ENCODE assay signal across 8 cellular contexts in the genomic region with DNA sequence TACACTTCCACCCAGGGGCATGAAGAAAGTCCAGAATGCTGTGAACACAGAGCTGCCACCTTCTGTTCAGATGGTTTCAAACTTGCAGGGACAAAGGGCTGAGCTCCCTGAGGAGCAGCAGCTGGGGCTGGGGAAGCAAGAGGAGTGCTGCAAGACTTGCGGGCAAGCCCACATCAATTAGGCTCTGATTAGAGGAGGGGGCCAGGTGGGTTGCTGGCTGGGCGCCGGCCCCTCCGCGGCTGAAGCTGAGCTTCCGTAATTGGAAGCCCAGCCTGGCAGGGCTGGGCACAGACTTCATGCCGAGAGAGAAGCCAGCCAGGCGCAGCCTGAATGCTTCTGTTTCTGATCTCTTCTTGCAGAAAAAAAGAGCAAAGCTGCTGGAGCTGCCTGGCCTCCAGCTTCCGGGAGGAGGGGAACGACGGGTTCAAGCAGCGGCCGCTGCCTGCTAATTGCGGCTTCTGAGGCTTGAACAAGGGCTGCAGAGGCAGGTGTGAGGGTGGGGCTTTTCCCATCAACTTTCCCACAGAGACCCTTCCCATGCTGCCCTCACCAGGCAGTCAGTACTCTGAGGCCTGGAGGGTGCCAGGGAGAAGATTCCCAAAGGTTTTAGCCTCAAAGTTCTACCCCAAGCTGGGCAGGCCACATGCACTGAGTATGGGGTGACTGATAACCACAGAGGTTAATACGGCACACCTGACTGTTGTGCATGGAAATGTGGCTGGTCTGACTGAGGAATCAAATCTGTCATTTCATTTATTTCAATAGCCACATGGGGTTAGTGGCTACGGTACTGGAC.
DNase-seq lines count a peak whose midpoint lies in the region; ATAC-seq and TF ChIP-seq lines count a peak whose summit lies in the region.

No MANE protein-coding gene starts in this region.

- H3K27me3 ChIP-seq in hepatocyte (no peaks in the 10 kb centered on the region), stomach smooth muscle (ENCODE audit: control insufficient read depth in 1 of 2, insufficient read depth in 2 of 2, low read length in 2 of 2) (no peaks in the 10 kb centered on the region)

- H3K4me3 ChIP-seq in hepatocyte (no peak overlapping the region), stomach smooth muscle (ENCODE audit: low read length in 2 of 2) (peak overlapping the region; percentile 51 to 72)

- no peaks in the 10 kb centered on the region for H3K4me1 ChIP-seq in hepatocyte (ENCODE audit: insufficient read depth)
- H3K4me1 ChIP-seq in stomach smooth muscle (ENCODE audit: control insufficient read depth, insufficient read depth, low read length): peaks cover 35% of the 10 kb centered on the region

- no peak overlapping the region for H2AFZ ChIP-seq in hepatocyte

- no peaks in the 10 kb centered on the region for H3K79me2 ChIP-seq in hepatocyte

- no peak for ATAC-seq in HG02763 (IDR thresholded peaks at IDR 0.05; ENCODE audit: unreplicated experiment)

- H3K27ac ChIP-seq in hepatocyte (no peak overlapping the region), stomach smooth muscle (ENCODE audit: low read length) (peak overlapping the region; percentile 64)

- peak overlapping the region; percentile 36 to 50 for H3K9ac ChIP-seq in stomach smooth muscle (ENCODE audit: low read length in 2 of 2)

- DNase-seq in KG1 (lab: John Stamatoyannopoulos, UW) (peak; percentile 6), RPMI8226 (peak; percentile 15), hepatocyte (ENCODE audit: low spot score) (no peak), SIG-M5 treated with dmso at 0.1 percent for 504 hours (lab: John Stamatoyannopoulos, UW; ENCODE audit: unreplicated experiment) (no peak), glomerular visceral epithelial cell (ENCODE audit: extremely low spot score) (no peak), DMS114 treated with DMSO at 0.1 percent for 48 hours (lab: John Stamatoyannopoulos, UW; ENCODE audit: unreplicated experiment) (no peak)

- no peaks in the 10 kb centered on the region for H3K9me2 ChIP-seq in hepatocyte (replicated peaks; ENCODE audit: insufficient read depth)

- H3K36me3 ChIP-seq in hepatocyte (replicated peaks; ENCODE audit: insufficient read depth, low read depth) (no peaks in the 10 kb centered on the region), stomach smooth muscle (ENCODE audit: control insufficient read depth in 2 of 2, insufficient read depth in 2 of 2, low read length in 2 of 2) (no peaks in the 10 kb centered on the region)

- H3K4me2 ChIP-seq in hepatocyte: peak overlapping the region; percentile 63

- 68% methylated on average over 16 of the region's 16 CpGs for WGBS in hepatocyte (ENCODE audit: low lambda C conversion rate, missing lambda C conversion rate)

- TF ChIP-seq CTCF in hepatocyte (IDR thresholded peaks at IDR 0.05; ENCODE audit: poor library complexity): peak; percentile 23

- H4K20me1 ChIP-seq in hepatocyte (ENCODE audit: insufficient read depth, poor library complexity, severe bottlenecking): no peaks in the 10 kb centered on the region

- H3K9me3 ChIP-seq in hepatocyte (ENCODE audit: low read depth): no peaks in the 10 kb centered on the region
- H3K9me3 ChIP-seq in stomach smooth muscle (ENCODE audit: control insufficient read depth in 2 of 2, low read length in 2 of 2): no peaks in the 10 kb centered on the region

Comparison
In these comparisons a context has a peak if more than half of its experiments do, and no peak if none do; other contexts are left out.
1. DNase-seq: peak in KG1 (single experiment) and RPMI8226 (single experiment); none in hepatocyte (single experiment), SIG-M5 treated with dmso at 0.1 percent for 504 hours (single experiment), glomerular visceral epithelial cell (single experiment) and DMS114 treated with DMSO at 0.1 percent for 48 hours (single experiment).